Comparison of ENCODE assay signal across 8 cellular contexts in the genomic region with DNA sequence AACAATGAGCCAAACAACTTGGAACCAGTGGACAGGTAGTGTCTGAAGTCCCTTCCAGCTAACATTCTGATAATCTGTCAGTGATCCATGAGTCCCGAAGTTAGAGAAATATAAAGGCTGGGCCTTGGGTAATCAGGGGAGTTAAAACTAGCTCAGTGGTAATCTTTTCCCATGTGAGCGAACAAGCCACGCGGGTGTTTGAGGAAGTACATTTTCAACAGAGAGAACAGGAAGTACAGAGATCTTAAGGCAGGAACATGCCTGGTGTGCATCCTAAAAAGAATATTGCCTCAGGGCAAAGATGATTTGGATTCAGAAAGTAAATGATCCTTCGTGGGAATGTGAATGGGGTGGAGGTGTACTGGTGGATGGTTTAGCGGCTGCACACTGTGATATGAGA. TPM values are rescaled to one million over a fixed set of nuclear protein-coding genes. Genes with fewer than 3 reads are reported as not detected.
A peak's percentile ranks its signal among the peaks of the same experiment; 100 is the strongest.
DNase-seq lines count a peak whose midpoint lies in the region; ATAC-seq, FAIRE-seq and TF ChIP-seq lines count a peak whose summit lies in the region.

No MANE protein-coding gene starts in this region.

- no peaks in the 10 kb centered on the region; a peak in 1 of 4 replicates for H3K27me3 ChIP-seq in GM12878 (replicated peaks in 1 of 2; ENCODE audit: control insufficient read depth in 2 of 2, insufficient read depth in 2 of 2, low read length in 1 of 2)

- H3K79me2 ChIP-seq in GM12878 (ENCODE audit: control insufficient read depth, insufficient read depth, low read length) = peaks cover 7% of the 10 kb centered on the region

- no peak for TF ChIP-seq CTCF in GM12878 (IDR thresholded peaks at IDR 0.05 in 2 of 3, conservative IDR thresholded peaks at IDR 0.05 in 1 of 3; ENCODE audit: control insufficient read depth in 2 of 3, extremely low read depth in 1 of 3, insufficient read depth in 1 of 3, low read depth in 3 of 3, low read length in 3 of 3)
- TF ChIP-seq CTCF in mucosa of descending colon (IDR thresholded peaks at IDR 0.05) = no peak

- RAD21 ChIA-PET in GM12878 (lab: Charles Lee; ENCODE audit: unreplicated experiment) = interaction anchor here (0.6 to 4.2 kb wide), 18 partner anchors 7 to 395 kb away, joined by 3 to 42 read pairs (median 10); partner anchors contain the start of gene FNIP2

- H4K20me1 ChIP-seq in GM12878 (ENCODE audit: control insufficient read depth, insufficient read depth) = no peaks in the 10 kb centered on the region

- no peak overlapping the region; the same call in 1 of the 2 replicates for H3K4me3 ChIP-seq in GM12878
- no peak overlapping the region for H3K4me3 ChIP-seq in mucosa of descending colon

- peak overlapping the region; percentile 43 for H3K27ac ChIP-seq in GM12878 (ENCODE audit: control insufficient read depth, insufficient read depth)

- peak overlapping the region; percentile 43; the same call in 1 of the 2 replicates for H3K9ac ChIP-seq in GM12878 (ENCODE audit: control insufficient read depth, insufficient read depth, low read length)

- in situ Hi-C loops in KBM-7 (cut with MboI; ENCODE audit: low pct_unique_long_range_greater_than_20kb, low sequenced_read_pairs) = no loop called here
- in situ Hi-C loops in GM12878 (cut with MboI) = no loop called here

- DNase-seq in KBM-7 = peak; percentile 76
- DNase-seq in GM12878 (ENCODE audit: low read depth, low spot score) = no peak
- DNase-seq in mucosa of descending colon = peak in 1 of 3 donors; percentile 57
- DNase-seq in NCI-H2227 (lab: John Stamatoyannopoulos, UW; ENCODE audit: unreplicated experiment) = no peak
- no peak for DNase-seq in glomerular visceral epithelial cell (ENCODE audit: extremely low spot score)

- H2AFZ ChIP-seq in GM12878 (ENCODE audit: control insufficient read depth, low read depth, low read length) = peak overlapping the region; percentile 57

- SMC1A ChIA-PET in GM12878 (lab: Charles Lee; ENCODE audit: uncharacterized antibody, unreplicated experiment) = interaction anchor here (0.6 to 16.0 kb wide), 18 partner anchors 11 to 348 kb away, joined by 3 to 291 read pairs (median 4); no protein-coding TSS in a partner anchor

- 30% methylated on average over 6 of the region's 6 CpGs for WGBS in GM12878 (ENCODE audit: insufficient coverage, insufficient replicate concordance, low lambda C conversion rate, missing lambda C conversion rate)

- intact Hi-C loops in GM12878 (cut with micrococcal nuclease; ENCODE audit: unreplicated experiment) = no loop called here
- intact Hi-C loops in mucosa of descending colon (cut with DNase I, micrococcal nuclease) = no loop called here

- TF ChIP-seq EP300 in GM12878 (IDR thresholded peaks at IDR 0.05; ENCODE audit: borderline replicate concordance in 1 of 2, control insufficient read depth in 1 of 2, low read depth in 2 of 2, low read length in 2 of 2) = no peak

- TF ChIP-seq RAD21 in GM12878 (IDR thresholded peaks at IDR 0.05; ENCODE audit: insufficient read depth, low read depth, low read length) = no peak

- H3K9me3 ChIP-seq in GM12878 (replicated peaks; ENCODE audit: control insufficient read depth, insufficient read depth, low read length) (no peaks in the 10 kb centered on the region; the same call in 2 of the 3 replicates), mucosa of descending colon (no peaks in the 10 kb centered on the region)

- H3K36me3 ChIP-seq in GM12878 (ENCODE audit: control insufficient read depth in 2 of 2, insufficient read depth in 2 of 2, low read length in 1 of 2) (no peaks in the 10 kb centered on the region), mucosa of descending colon (ENCODE audit: low read depth) (no peaks in the 10 kb centered on the region)

- FAIRE-seq in GM12878 (lab: Jason Lieb, UNC) = no peak

- no peak for TF ChIP-seq POLR2A in GM12878 (IDR thresholded peaks at IDR 0.05; ENCODE audit: low read depth, low read length)

- CTCF ChIA-PET in GM12878 (lab: Yijun Ruan, JAX) = interaction anchor here (1.0 to 3.1 kb wide), 14 partner anchors 8 to 367 kb away, joined by 3 to 22 read pairs (median 6); no protein-coding TSS in a partner anchor

- H3K4me2 ChIP-seq in GM12878 (ENCODE audit: control insufficient read depth, insufficient read depth) = peak overlapping the region; percentile 56; the same call in 1 of the 2 replicates

- H3K4me1 ChIP-seq in GM12878 (ENCODE audit: control insufficient read depth, insufficient read depth, low read length) = peaks cover 30% of the 10 kb centered on the region
- peaks cover 50% of the 10 kb centered on the region for H3K4me1 ChIP-seq in mucosa of descending colon (ENCODE audit: low read depth)

- BruUV-seq in GM12878 (replicated peaks; lab: Mats Ljungman, UMichigan) = no TSS peak

- POLR2A ChIA-PET in GM12878 (lab: Charles Lee) = interaction anchor here (1.2 to 4.8 kb wide), 7 partner anchors 11 to 42 kb away, joined by 3 to 52 read pairs (median 8); no protein-coding TSS in a partner anchor

- peak; percentile 27 for ATAC-seq in GM18498 (IDR thresholded peaks at IDR 0.05; ENCODE audit: unreplicated experiment)
- ATAC-seq in GM12878 = no peak; the same call in 2 of the 3 replicates
- peak; percentile 68 for ATAC-seq in mucosa of descending colon
- no peak for ATAC-seq in GM19397 (IDR thresholded peaks at IDR 0.05; ENCODE audit: unreplicated experiment)
- no peak for ATAC-seq in HG03139 (IDR thresholded peaks at IDR 0.05; ENCODE audit: unreplicated experiment)

TF ChIP-seq in GM12878, 131 proteins besides CTCF, POLR2A, EP300 and RAD21 (continues in another document):
- TF ChIP-seq IRF4 (IDR thresholded peaks at IDR 0.05; ENCODE audit: low read depth, low read length) (no peak), ZNF217 (IDR thresholded peaks at IDR 0.05) (no peak), SREBF2 (IDR thresholded peaks at IDR 0.05; ENCODE audit: low read length) (no peak), JUNB (IDR thresholded peaks at IDR 0.05) (no peak), CHD4 (IDR thresholded peaks at IDR 0.05) (no peak), SMAD5 (IDR thresholded peaks at IDR 0.05; ENCODE audit: low read depth) (no peak), RELB (IDR thresholded peaks at IDR 0.05; ENCODE audit: low read depth) (no peak), POU2F2 (IDR thresholded peaks at IDR 0.05; ENCODE audit: borderline replicate concordance, low read depth, low read length) (no peak)
- TF ChIP-seq, protein P1, sequence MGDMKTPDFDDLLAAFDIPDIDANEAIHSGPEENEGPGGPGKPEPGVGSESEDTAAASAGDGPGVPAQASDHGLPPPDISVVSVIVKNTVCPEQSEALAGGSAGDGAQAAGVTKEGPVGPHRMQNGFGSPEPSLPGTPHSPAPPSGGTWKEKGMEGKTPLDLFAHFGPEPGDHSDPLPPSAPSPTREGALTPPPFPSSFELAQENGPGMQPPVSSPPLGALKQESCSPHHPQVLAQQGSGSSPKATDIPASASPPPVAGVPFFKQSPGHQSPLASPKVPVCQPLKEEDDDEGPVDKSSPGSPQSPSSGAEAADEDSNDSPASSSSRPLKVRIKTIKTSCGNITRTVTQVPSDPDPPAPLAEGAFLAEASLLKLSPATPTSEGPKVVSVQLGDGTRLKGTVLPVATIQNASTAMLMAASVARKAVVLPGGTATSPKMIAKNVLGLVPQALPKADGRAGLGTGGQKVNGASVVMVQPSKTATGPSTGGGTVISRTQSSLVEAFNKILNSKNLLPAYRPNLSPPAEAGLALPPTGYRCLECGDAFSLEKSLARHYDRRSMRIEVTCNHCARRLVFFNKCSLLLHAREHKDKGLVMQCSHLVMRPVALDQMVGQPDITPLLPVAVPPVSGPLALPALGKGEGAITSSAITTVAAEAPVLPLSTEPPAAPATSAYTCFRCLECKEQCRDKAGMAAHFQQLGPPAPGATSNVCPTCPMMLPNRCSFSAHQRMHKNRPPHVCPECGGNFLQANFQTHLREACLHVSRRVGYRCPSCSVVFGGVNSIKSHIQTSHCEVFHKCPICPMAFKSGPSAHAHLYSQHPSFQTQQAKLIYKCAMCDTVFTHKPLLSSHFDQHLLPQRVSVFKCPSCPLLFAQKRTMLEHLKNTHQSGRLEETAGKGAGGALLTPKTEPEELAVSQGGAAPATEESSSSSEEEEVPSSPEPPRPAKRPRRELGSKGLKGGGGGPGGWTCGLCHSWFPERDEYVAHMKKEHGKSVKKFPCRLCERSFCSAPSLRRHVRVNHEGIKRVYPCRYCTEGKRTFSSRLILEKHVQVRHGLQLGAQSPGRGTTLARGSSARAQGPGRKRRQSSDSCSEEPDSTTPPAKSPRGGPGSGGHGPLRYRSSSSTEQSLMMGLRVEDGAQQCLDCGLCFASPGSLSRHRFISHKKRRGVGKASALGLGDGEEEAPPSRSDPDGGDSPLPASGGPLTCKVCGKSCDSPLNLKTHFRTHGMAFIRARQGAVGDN (IDR thresholded peaks at IDR 0.05) = peak; percentile 88

RNA-seq across cellular contexts. Expression of gene FNIP2, which starts 42.9 kb away (rescaled TPM):
- 7.1 and 7.9 TPM in 2 replicates for total RNA-seq in GM12878 (2013; cell fraction: nucleolus; rRNA removed)
- total RNA-seq in GM12878 (2014; rRNA removed) = 0.17 and 0.22 TPM in 2 replicates
- 0.23 and 0.27 TPM in 2 replicates for total RNA-seq in GM12878 (2014; rRNA removed; fragmentation: Illumina TruSeq; extraction: Trizol)
- 0.32 and 0.38 TPM in 2 replicates for total RNA-seq in GM12878 (2021)
- polyA plus RNA-seq in GM12878 (2011; ENCODE audit: low read depth) = 0.92 TPM
- polyA plus RNA-seq in GM12878 (2011; rRNA removed) = 0.32 and 0.38 TPM in 2 replicates
- 0.25 TPM in 2 replicates for polyA plus RNA-seq in GM12878 (2011; cell fraction: cytosol; rRNA removed)
- 0.21 and 0.23 TPM in 2 replicates for polyA plus RNA-seq in GM12878 (2011; cell fraction: nucleus; rRNA removed)
- polyA plus RNA-seq in GM12878 (2012) = 1.8 and 2.2 TPM in 2 replicates
- polyA plus RNA-seq in GM12878 (2014; fragmentation: Illumina TruSeq; extraction: Trizol) = 0.11 and 0.12 TPM in 2 replicates
- under 1 TPM; 0.03 to 0.04 TPM for polyA plus RNA-seq in GM12878 (2014; fragmentation: Nextera tagmentation; extraction: Ambion mirVana)
- polyA plus RNA-seq in GM12878 (2014; rRNA removed) = 0.06 and 0.20 TPM in 2 replicates
- under 1 TPM; 0.12 to 0.13 TPM for polyA plus RNA-seq in GM12878 (2016; fragmentation: Nextera tagmentation; extraction: Ambion mirVana)
- 0.57 and 1.8 TPM in 2 replicates for polyA minus RNA-seq in GM12878 (2011; rRNA and poly(A)+ RNA removed)
- polyA minus RNA-seq in GM12878 (2011; cell fraction: cytosol; rRNA and poly(A)+ RNA removed) = 0.13 and 0.31 TPM in 2 replicates
- polyA minus RNA-seq in GM12878 (2011; cell fraction: nucleus; rRNA and poly(A)+ RNA removed) = 0.36 and 0.86 TPM in 2 replicates
- 10 to 100 TPM; 61.8 to 94.1 (median 73.4) TPM for total RNA-seq in mucosa of descending colon

Comparison
In these comparisons a context has a peak if more than half of its experiments do, and no peak if none do; other contexts are left out.
1. ATAC-seq: peak in GM18498 (single experiment) and mucosa of descending colon (single experiment); none in GM12878 (single experiment), GM19397 (single experiment) and HG03139 (single experiment).
2. RNA of gene FNIP2, which starts 42.9 kb away (total RNA-seq): 61.8 to 94.1 TPM in mucosa of descending colon; 0.17 to 7.9 TPM in GM12878; every median in the first group is over 4 times any median in the second.